Comparison of ENCODE assay signal across 1 cellular context in genomic region chr5:150374651-150375050, GRCh38.
TF ChIP-seq lines count a peak whose summit lies in the region.

No MANE protein-coding gene starts in this region.

TF ChIP-seq in WTC11, 78 proteins besides CTCF, POLR2A, EP300 and RAD21 (continued from another document):
- no peak for TF ChIP-seq USF1 (CRISPR knock-in tag; IDR thresholded peaks at IDR 0.05)
